12 cellular contexts compared by ENCODE assay signal in the genomic region with DNA sequence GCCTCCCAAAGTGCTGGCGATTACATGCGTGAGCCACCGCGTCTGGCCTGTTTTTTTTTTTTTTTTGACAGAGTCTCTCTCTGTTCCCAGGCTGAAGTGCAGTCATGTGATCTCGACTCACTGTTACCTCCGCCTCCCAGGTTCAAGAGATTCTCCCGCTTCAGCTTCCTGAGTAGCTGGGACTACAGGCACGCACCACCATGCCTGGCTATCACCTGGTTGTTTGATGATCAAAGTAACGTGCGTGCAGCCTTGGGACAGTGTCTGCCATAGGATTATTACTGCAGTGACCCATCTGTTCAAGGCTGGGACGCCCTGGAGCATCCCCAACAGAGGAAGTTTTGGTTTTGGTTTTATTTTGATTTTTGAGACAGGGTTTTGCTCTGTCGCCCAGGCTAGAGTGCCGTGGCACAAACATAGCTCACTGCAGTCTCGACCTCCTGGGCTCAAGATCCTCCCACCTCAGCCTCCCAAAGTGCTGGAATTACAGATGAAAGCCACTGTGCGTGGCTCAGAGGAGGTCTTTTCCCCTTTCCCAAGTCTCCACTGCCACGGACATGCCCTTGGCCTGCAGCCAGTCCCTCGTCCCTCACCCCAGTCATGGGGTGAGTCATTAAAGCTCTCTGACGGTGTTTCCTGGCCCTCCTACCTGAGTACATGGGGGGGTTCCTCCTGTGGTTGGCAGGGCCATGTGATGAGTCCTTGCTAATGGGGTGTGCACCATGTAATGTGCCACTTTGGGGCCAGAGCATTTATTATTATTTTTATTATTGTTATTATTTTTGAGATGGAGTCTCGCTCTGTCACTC.
DNase-seq lines count a peak whose midpoint lies in the region; ATAC-seq and TF ChIP-seq lines count a peak whose summit lies in the region.
"Had no signal": no experiment of that assay in that cellular context is flagged by ENCODE, and none has a peak within 500 bp of the region (broad histone marks: within the 10 kb centered on the region; RNA-seq: fewer than 3 reads in every experiment).

No MANE protein-coding gene starts in this region.

- H3K4me3 Mint-ChIP-seq in MCF 10A (ENCODE audit: unreplicated experiment): no peak overlapping the region
- H3K4me3 Mint-ChIP-seq in stimulated activated naive B cell treated with anti-CD40 and anti-IgM and Interleukin-4, amounts not matched to agents 10 μg/mL and 1 μg/mL and 100 μg/mL, for 72 hours: peak overlapping the region; percentile 62 to 69
- H3K4me3 Mint-ChIP-seq: natural killer cell had no signal

- intact Hi-C loops in MCF 10A (cut with micrococcal nuclease) (no loop called here), breast epithelium (cut with DNase I; ENCODE audit: low total_unique reads) (no loop called here)

- TF ChIP-seq POLR2A in breast epithelium (IDR thresholded peaks at IDR 0.05): no peak

- no peak overlapping the region for H3K27ac ChIP-seq in breast epithelium

- peak; percentile 40 for DNase-seq in MCF 10A (ENCODE audit: unreplicated experiment)
- no peak for DNase-seq in breast epithelium (ENCODE audit: low spot score in 2 of 2)
- DNase-seq in T follicular helper cell (ENCODE audit: low read depth): peak; percentile 15
- peak; percentile 40 for DNase-seq in astrocyte of the hippocampus (ENCODE audit: low read depth, low spot score)
- DNase-seq in stimulated activated naive B cell treated with anti-CD40 and anti-IgM and Interleukin-4, amounts not matched to agents 10 μg/mL and 1 μg/mL and 100 μg/mL, for 72 hours: no peak
- no peak for DNase-seq in DMS 273 treated with DMSO at 0.1 percent for 48 hours (lab: John Stamatoyannopoulos, UW)
- DNase-seq: GOT3, natural killer cell, NCI-H526 treated with DMSO at 0.1 percent for 48 hours had no signal

- peaks cover 0 to 9% of the 10 kb centered on the region in 2 donors for H3K9me3 ChIP-seq in breast epithelium

- BruUV-seq in MCF 10A (replicated peaks; lab: Mats Ljungman, UMichigan): no TSS peak

- no peaks in the 10 kb centered on the region for H3K36me3 Mint-ChIP-seq in MCF 10A (ENCODE audit: insufficient read depth, unreplicated experiment)
- H3K36me3 Mint-ChIP-seq in stimulated activated naive B cell treated with anti-CD40 and anti-IgM and Interleukin-4, amounts not matched to agents 10 μg/mL and 1 μg/mL and 100 μg/mL, for 72 hours: peaks cover 0 to under 1% of the 10 kb centered on the region in 2 donors
- H3K36me3 Mint-ChIP-seq: natural killer cell had no signal

- POLR2A ChIA-PET in MCF 10A (lab: Yijun Ruan, JAX): no interaction called here

- no peaks in the 10 kb centered on the region for H3K27me3 ChIP-seq in breast epithelium
- H3K27me3 ChIP-seq: cardiac muscle cell had no signal

- TF ChIP-seq CTCF in MCF 10A (IDR thresholded peaks at IDR 0.05; ENCODE audit: unreplicated experiment): no peak
- TF ChIP-seq CTCF in breast epithelium (IDR thresholded peaks at IDR 0.05): no peak

- no peaks in the 10 kb centered on the region for H3K4me1 ChIP-seq in breast epithelium

- no peak overlapping the region for H3K4me3 ChIP-seq in breast epithelium
- H3K4me3 ChIP-seq: cardiac muscle cell had no signal

- H3K4me1 Mint-ChIP-seq in MCF 10A (ENCODE audit: insufficient read depth, unreplicated experiment): peaks cover 7% of the 10 kb centered on the region
- peaks cover 22 to 50% of the 10 kb centered on the region in 2 donors for H3K4me1 Mint-ChIP-seq in stimulated activated naive B cell treated with anti-CD40 and anti-IgM and Interleukin-4, amounts not matched to agents 10 μg/mL and 1 μg/mL and 100 μg/mL, for 72 hours

- ATAC-seq in stimulated activated naive B cell treated with anti-CD40 and anti-IgM and Interleukin-4, amounts not matched to agents 10 μg/mL and 1 μg/mL and 100 μg/mL, for 72 hours (replicated peaks): peak; percentile 60 to 79
- ATAC-seq in HG02623 (IDR thresholded peaks at IDR 0.05; ENCODE audit: unreplicated experiment) (no peak), GM18502 (IDR thresholded peaks at IDR 0.05; ENCODE audit: poor library complexity, unreplicated experiment) (no peak)

- H3K36me3 ChIP-seq in breast epithelium: no peaks in the 10 kb centered on the region
- H3K36me3 ChIP-seq: cardiac muscle cell had no signal

- CTCF ChIA-PET in MCF 10A (lab: Yijun Ruan, JAX): no interaction called here

- no peak overlapping the region for H3K27ac Mint-ChIP-seq in MCF 10A (ENCODE audit: low read depth, unreplicated experiment)
- peak overlapping the region; percentile 89 for H3K27ac Mint-ChIP-seq in stimulated activated naive B cell treated with anti-CD40 and anti-IgM and Interleukin-4, amounts not matched to agents 10 μg/mL and 1 μg/mL and 100 μg/mL, for 72 hours

- no peaks in the 10 kb centered on the region for H3K27me3 Mint-ChIP-seq in MCF 10A (ENCODE audit: insufficient read depth, unreplicated experiment)
- no peaks in the 10 kb centered on the region for H3K27me3 Mint-ChIP-seq in stimulated activated naive B cell treated with anti-CD40 and anti-IgM and Interleukin-4, amounts not matched to agents 10 μg/mL and 1 μg/mL and 100 μg/mL, for 72 hours

- no peaks in the 10 kb centered on the region for H3K9me3 Mint-ChIP-seq in MCF 10A (ENCODE audit: unreplicated experiment)
- H3K9me3 Mint-ChIP-seq in stimulated activated naive B cell treated with anti-CD40 and anti-IgM and Interleukin-4, amounts not matched to agents 10 μg/mL and 1 μg/mL and 100 μg/mL, for 72 hours: no peaks in the 10 kb centered on the region
- H3K9me3 Mint-ChIP-seq: natural killer cell had no signal

Comparison
In these comparisons a context has a peak if more than half of its experiments do, and no peak if none do; other contexts are left out.
1. DNase-seq: peak in MCF 10A (single experiment), T follicular helper cell (single experiment) and astrocyte of the hippocampus (single experiment); none in breast epithelium (0 of 2), stimulated activated naive B cell treated with anti-CD40 and anti-IgM and Interleukin-4, amounts not matched to agents 10 μg/mL and 1 μg/mL and 100 μg/mL, for 72 hours (single experiment) and DMS 273 treated with DMSO at 0.1 percent for 48 hours (single experiment).
2. ATAC-seq: peak in stimulated activated naive B cell treated with anti-CD40 and anti-IgM and Interleukin-4, amounts not matched to agents 10 μg/mL and 1 μg/mL and 100 μg/mL, for 72 hours (2 of 2); none in HG02623 (single experiment) and GM18502 (single experiment).